In the genomic region with DNA sequence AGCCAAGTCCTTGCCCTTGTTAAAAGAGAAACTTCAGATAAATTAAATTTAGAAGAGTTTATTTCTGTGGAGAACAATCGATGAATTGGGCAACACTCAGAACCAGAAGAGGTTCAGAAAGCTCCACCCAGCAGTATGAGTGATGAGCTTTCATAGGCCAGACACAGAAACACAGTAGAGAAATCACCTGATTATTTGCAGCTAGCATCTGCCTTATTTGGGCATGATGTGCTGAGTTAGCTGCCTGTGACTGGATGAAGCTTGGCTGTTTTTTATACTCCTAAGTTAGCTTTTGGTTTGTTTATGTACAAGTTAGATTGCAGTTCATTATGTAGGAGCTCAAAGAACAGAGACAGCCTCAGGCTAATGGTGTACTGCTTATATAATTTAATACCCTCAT, we compare ENCODE assay signal across 20 cellular contexts.
"Had no signal": no experiment of that assay in that cellular context is flagged by ENCODE, and none has a peak within 500 bp of the region (broad histone marks: within the 10 kb centered on the region; RNA-seq: fewer than 3 reads in every experiment).

No MANE protein-coding gene starts in this region.

- H3K9me3 ChIP-seq: heart right ventricle, left ventricle myocardium inferior, ovary, prostate gland, right atrium auricular region, tibial artery had no signal

- H3K27me3 ChIP-seq: ovary, right atrium auricular region, tibial artery had no signal

- H3K27ac ChIP-seq: heart right ventricle, left ventricle myocardium inferior, ovary, prostate gland, right atrium auricular region, tibial artery, WERI-Rb-1 had no signal

- H3K4me1 ChIP-seq: left ventricle myocardium inferior, prostate gland, right atrium auricular region had no signal

- H3K4me3 ChIP-seq: heart right ventricle, left ventricle myocardium inferior, ovary, prostate gland, right atrium auricular region, tibial artery had no signal

- H3K36me3 ChIP-seq: heart right ventricle, left ventricle myocardium inferior, ovary, prostate gland, right atrium auricular region, tibial artery, WERI-Rb-1 had no signal

- FAIRE-seq: TTC549 had no signal

- DNase-seq: activated CD4-positive, alpha-beta T cell treated with anti-CD3 and anti-CD28 coated beads for 1 hour; activated CD4-positive, alpha-beta T cell treated with anti-CD3 and anti-CD28 coated beads, Interleukin-2, amount 50 U/mL, for 1 hour; activated CD8-positive, alpha-beta T cell treated with anti-CD3 and anti-CD28 coated beads, Interleukin-2, amount 10 ng/mL, durations not matched to agents 7 days and 5 days; activated naive CD4-positive, alpha-beta T cell; activated T-cell treated with anti-CD3 and anti-CD28 coated beads, Interleukin-2, amount 50 U/mL, for 24 hours; central memory CD4-positive, alpha-beta T cell; dermis blood vessel endothelial cell; effector CD8-positive, alpha-beta T cell; heart right ventricle; kidney glomerular epithelial cell; left ventricle myocardium inferior; ovary; stimulated activated CD4-positive, alpha-beta T cell treated with anti-CD3 and anti-CD28 coated beads, Interleukin-4, amount 100 ng/mL, for 24 hours; stimulated activated naive CD8-positive, alpha-beta T cell treated with anti-CD3 and anti-CD28 coated beads, Interleukin-15, amount 100 ng/mL, for 72 hours; T-cell; tibial artery; WERI-Rb-1 had no signal
